ENCODE assay signal across 21 cellular contexts in genomic region chr11:13168281-13168680, GRCh38.
DNase-seq lines count a peak whose midpoint lies in the region; ATAC-seq and TF ChIP-seq lines count a peak whose summit lies in the region.
"Had no signal": no experiment of that assay in that cellular context is flagged by ENCODE, and none has a peak within 500 bp of the region (broad histone marks: within the 10 kb centered on the region; RNA-seq: fewer than 3 reads in every experiment).

No MANE protein-coding gene starts in this region.

- H3K27ac Mint-ChIP-seq in brain, result peak overlapping the region in 4 of 5 experiments; percentile 25 to 87 (median 72)
- no peak overlapping the region for H3K27ac Mint-ChIP-seq in stimulated activated memory B cell treated with anti-CD40 and anti-IgM and Interleukin-4, amounts not matched to agents 10 μg/mL and 1 μg/mL and 100 μg/mL, for 72 hours
- H3K27ac Mint-ChIP-seq: activated naive CD8-positive, alpha-beta T cell treated with anti-CD3 and anti-CD28 coated beads, Interleukin-2, amount 50 U/mL, for 24 hours; CD4-positive, alpha-beta memory T cell; dendritic cell treated with granulocyte-macrophage colony-stimulating factor and Interleukin-4, amounts not matched to agents 40 ng/mL and 50 ng/mL, for 4 days had no signal

- peaks cover 20% of the 10 kb centered on the region for H3K4me1 Mint-ChIP-seq in brain
- no peaks in the 10 kb centered on the region for H3K4me1 Mint-ChIP-seq in stimulated activated memory B cell treated with anti-CD40 and anti-IgM and Interleukin-4, amounts not matched to agents 10 μg/mL and 1 μg/mL and 100 μg/mL, for 72 hours
- H3K4me1 Mint-ChIP-seq: activated naive CD8-positive, alpha-beta T cell treated with anti-CD3 and anti-CD28 coated beads, Interleukin-2, amount 50 U/mL, for 24 hours; CD4-positive, alpha-beta memory T cell had no signal

- H3K27ac ChIP-seq in hepatocyte, result peak overlapping the region; percentile 34
- H3K27ac ChIP-seq: tibial artery had no signal

- H3K4me1 ChIP-seq in hepatocyte (ENCODE audit: insufficient read depth), result peaks cover 5% of the 10 kb centered on the region

- TF ChIP-seq CTCF in brain (conservative IDR thresholded peaks at IDR 0.05) (no peak), hepatocyte (IDR thresholded peaks at IDR 0.05; ENCODE audit: poor library complexity) (no peak)

- no peaks in the 10 kb centered on the region for H3K9me2 ChIP-seq in hepatocyte (replicated peaks; ENCODE audit: insufficient read depth)

- no peak overlapping the region for H3K4me3 Mint-ChIP-seq in brain
- H3K4me3 Mint-ChIP-seq in stimulated activated memory B cell treated with anti-CD40 and anti-IgM and Interleukin-4, amounts not matched to agents 10 μg/mL and 1 μg/mL and 100 μg/mL, for 72 hours, result no peak overlapping the region
- H3K4me3 Mint-ChIP-seq: activated naive CD8-positive, alpha-beta T cell treated with anti-CD3 and anti-CD28 coated beads, Interleukin-2, amount 50 U/mL, for 24 hours; CD4-positive, alpha-beta memory T cell; dendritic cell treated with granulocyte-macrophage colony-stimulating factor and Interleukin-4, amounts not matched to agents 40 ng/mL and 50 ng/mL, for 4 days had no signal

- peaks cover 11% of the 10 kb centered on the region for H3K27me3 Mint-ChIP-seq in brain
- peaks cover 34% of the 10 kb centered on the region for H3K27me3 Mint-ChIP-seq in stimulated activated memory B cell treated with anti-CD40 and anti-IgM and Interleukin-4, amounts not matched to agents 10 μg/mL and 1 μg/mL and 100 μg/mL, for 72 hours
- H3K27me3 Mint-ChIP-seq: dendritic cell treated with granulocyte-macrophage colony-stimulating factor and Interleukin-4, amounts not matched to agents 40 ng/mL and 50 ng/mL, for 4 days had no signal

- no peaks in the 10 kb centered on the region for H3K9me3 ChIP-seq in hepatocyte (ENCODE audit: low read depth)
- H3K9me3 ChIP-seq: tibial artery had no signal

- no peaks in the 10 kb centered on the region for H3K36me3 Mint-ChIP-seq in brain
- no peaks in the 10 kb centered on the region for H3K36me3 Mint-ChIP-seq in stimulated activated memory B cell treated with anti-CD40 and anti-IgM and Interleukin-4, amounts not matched to agents 10 μg/mL and 1 μg/mL and 100 μg/mL, for 72 hours
- H3K36me3 Mint-ChIP-seq: CD4-positive, alpha-beta memory T cell had no signal

- no peaks in the 10 kb centered on the region for H3K36me3 ChIP-seq in hepatocyte (replicated peaks; ENCODE audit: insufficient read depth, low read depth)
- H3K36me3 ChIP-seq: tibial artery had no signal

- 78% methylated on average over 4 of the region's 4 CpGs for WGBS in hepatocyte (ENCODE audit: low lambda C conversion rate, missing lambda C conversion rate)

- H3K27me3 ChIP-seq in hepatocyte, result no peaks in the 10 kb centered on the region
- H3K27me3 ChIP-seq: tibial artery had no signal

- H3K4me2 ChIP-seq in hepatocyte, result no peak overlapping the region

- DNase-seq in M059J (ENCODE audit: low read depth) (peak; percentile 68), hepatocyte (ENCODE audit: low spot score) (peak; percentile 37), occipital lobe (lab: John Stamatoyannopoulos, UW) (no peak), HuH-7 (ENCODE audit: low spot score) (no peak)
- no peak for DNase-seq in activated CD4-positive, alpha-beta T cell treated with anti-CD3 and anti-CD28 coated beads, Interleukin-2, amount 50 U/mL, for 48 hours
- DNase-seq: activated effector memory CD4-positive, alpha-beta T cell treated with Interleukin-2 at 50 U/mL for 16 hours; activated naive CD8-positive, alpha-beta T cell treated with anti-CD3 and anti-CD28 coated beads, Interleukin-2, amount 50 U/mL, for 24 hours; CD4-positive, alpha-beta memory T cell; foreskin fibroblast; H7; islet precursor cell; NCI-H1417 treated with DMSO at 0.1 percent for 48 hours; NCI-H526 treated with DMSO at 0.1 percent for 48 hours; right cardiac atrium; T-helper 2 cell; tibial artery had no signal

- ATAC-seq in stimulated activated memory B cell treated with anti-CD40 and anti-IgM and Interleukin-4, amounts not matched to agents 10 μg/mL and 1 μg/mL and 100 μg/mL, for 72 hours, result peak; percentile 13
- no peak for ATAC-seq in HG03439 (IDR thresholded peaks at IDR 0.05; ENCODE audit: unreplicated experiment)
- ATAC-seq: activated naive CD8-positive, alpha-beta T cell treated with anti-CD3 and anti-CD28 coated beads, Interleukin-2, amount 50 U/mL, for 24 hours; GM12878; right cardiac atrium had no signal

- no peaks in the 10 kb centered on the region for H3K79me2 ChIP-seq in hepatocyte

- H3K9me3 Mint-ChIP-seq in brain, result no peaks in the 10 kb centered on the region
- no peaks in the 10 kb centered on the region for H3K9me3 Mint-ChIP-seq in stimulated activated memory B cell treated with anti-CD40 and anti-IgM and Interleukin-4, amounts not matched to agents 10 μg/mL and 1 μg/mL and 100 μg/mL, for 72 hours
- H3K9me3 Mint-ChIP-seq: activated naive CD8-positive, alpha-beta T cell treated with anti-CD3 and anti-CD28 coated beads, Interleukin-2, amount 50 U/mL, for 24 hours; dendritic cell treated with granulocyte-macrophage colony-stimulating factor and Interleukin-4, amounts not matched to agents 40 ng/mL and 50 ng/mL, for 4 days had no signal

- H2AFZ ChIP-seq in hepatocyte, result no peak overlapping the region

- no peak overlapping the region for H3K4me3 ChIP-seq in hepatocyte
- H3K4me3 ChIP-seq: GM12878, tibial artery had no signal

- H4K20me1 ChIP-seq in hepatocyte (ENCODE audit: insufficient read depth, poor library complexity, severe bottlenecking), result no peaks in the 10 kb centered on the region

Comparison
In these comparisons a context has a peak if more than half of its experiments do, and no peak if none do; other contexts are left out.
1. DNase-seq: peak in M059J (single experiment) and hepatocyte (single experiment); none in occipital lobe (single experiment), activated CD4-positive, alpha-beta T cell treated with anti-CD3 and anti-CD28 coated beads, Interleukin-2, amount 50 U/mL, for 48 hours (0 of 2) and HuH-7 (single experiment).